Comparison of ENCODE assay signal across 12 cellular contexts in the genomic region with DNA sequence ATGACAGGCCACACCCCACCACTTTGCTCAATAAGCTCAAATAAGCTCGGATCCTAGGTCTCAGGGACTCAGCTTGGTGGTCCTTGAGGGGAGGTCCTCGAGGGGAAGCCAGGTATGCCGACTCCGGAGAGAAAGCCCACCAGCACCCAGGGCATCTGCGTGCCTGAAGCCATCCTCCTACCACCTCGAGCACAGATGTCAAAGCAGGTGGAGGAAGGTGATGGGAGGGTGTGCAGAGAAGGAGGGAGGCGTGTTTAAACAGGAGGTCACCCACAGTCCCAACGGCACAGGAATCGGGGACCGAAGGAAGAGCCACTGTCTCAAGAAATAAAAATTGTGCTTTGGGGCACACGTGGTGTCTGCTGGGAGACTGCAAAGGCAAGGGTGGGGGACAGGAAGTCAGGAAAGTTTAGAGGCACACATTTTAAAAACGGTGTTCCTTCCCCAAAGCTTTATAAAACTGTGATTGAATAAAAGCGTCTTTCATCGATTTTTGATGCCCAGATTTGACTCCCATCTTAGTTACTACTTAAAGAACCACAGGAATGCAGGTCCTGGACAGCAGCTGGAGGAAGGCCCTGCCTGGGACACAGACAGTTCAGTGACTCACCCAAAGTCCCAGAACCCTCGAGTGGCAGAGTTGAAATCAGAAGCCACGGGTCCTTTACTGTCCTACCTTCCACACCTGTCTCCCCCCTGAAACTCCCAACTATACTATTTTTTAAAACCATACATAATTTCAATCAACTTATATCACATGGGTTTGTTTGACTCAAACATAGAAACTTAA.
A peak's percentile ranks its signal among the peaks of the same experiment; 100 is the strongest.
DNase-seq lines count a peak whose midpoint lies in the region; ATAC-seq and TF ChIP-seq lines count a peak whose summit lies in the region.
"Had no signal": no experiment of that assay in that cellular context is flagged by ENCODE, and none has a peak within 500 bp of the region (broad histone marks: within the 10 kb centered on the region; RNA-seq: fewer than 3 reads in every experiment).

No MANE protein-coding gene starts in this region.

- 74% methylated on average over 16 of the region's 16 CpGs for WGBS in esophagus muscularis mucosa

- intact Hi-C loops in esophagus muscularis mucosa (cut with DNase I) (loop anchor here (2.0 kb wide), 1 partner anchor 215 kb away; no protein-coding TSS in a partner anchor), gastrocnemius medialis (cut with DNase I; ENCODE audit: low total_unique reads) (loop anchor here (5.0 kb wide), 1 partner anchor 213 kb away; no protein-coding TSS in a partner anchor), head of caudate nucleus (cut with DNase I) (no loop called here), left ventricle myocardium inferior (cut with micrococcal nuclease) (loop anchor here (2.0 kb wide), 1 partner anchor 223 kb away; no protein-coding TSS in a partner anchor)

- in situ Hi-C loops in gastrocnemius medialis (cut with MboI; ENCODE audit: low sequenced_read_pairs in 4 of 4) = loop anchor here in 3 of 4 donors (5.0 to 10.0 kb wide), 2 partner anchors 211 to 213 kb away; no protein-coding TSS in a partner anchor

- TF ChIP-seq EP300 in esophagus muscularis mucosa (IDR thresholded peaks at IDR 0.05) = no peak

- no peak for TF ChIP-seq CTCF in esophagus muscularis mucosa (IDR thresholded peaks at IDR 0.05)
- no peak for TF ChIP-seq CTCF in gastrocnemius medialis (IDR thresholded peaks at IDR 0.05 in 4 of 5, conservative IDR thresholded peaks at IDR 0.05 in 1 of 5)
- no peak for TF ChIP-seq CTCF in left ventricle myocardium inferior (IDR thresholded peaks at IDR 0.05; ENCODE audit: borderline replicate concordance)

- no peaks in the 10 kb centered on the region for H3K27me3 ChIP-seq in esophagus muscularis mucosa
- H3K27me3 ChIP-seq in gastrocnemius medialis = no peaks in the 10 kb centered on the region
- peaks cover 15% of the 10 kb centered on the region for H3K27me3 ChIP-seq in left ventricle myocardium inferior (ENCODE audit: low read depth)
- H3K27me3 ChIP-seq: transverse colon had no signal

- H3K36me3 ChIP-seq in esophagus muscularis mucosa (no peaks in the 10 kb centered on the region), gastrocnemius medialis (no peaks in the 10 kb centered on the region), left ventricle myocardium inferior (no peaks in the 10 kb centered on the region)
- H3K36me3 ChIP-seq: transverse colon had no signal

- peak; percentile 36 for DNase-seq in ELR (ENCODE audit: low read depth)
- peak; percentile 46 for DNase-seq in M059J (ENCODE audit: low read depth)
- DNase-seq in esophagus muscularis mucosa (ENCODE audit: extremely low spot score) = peak; percentile 91
- DNase-seq in renal cortical epithelial cell (ENCODE audit: low read depth) = peak; percentile 6
- no peak for DNase-seq in gastrocnemius medialis
- DNase-seq in head of caudate nucleus = no peak
- DNase-seq in amygdala (lab: John Stamatoyannopoulos, UW) = no peak
- no peak for DNase-seq in left ventricle myocardium inferior
- DNase-seq: NCI-H1105, SHP77 treated with DMSO at 0.1 percent for 48 hours had no signal

- H3K27ac ChIP-seq in esophagus muscularis mucosa (replicated peaks in 1 of 4) = peak overlapping the region in 1 of 4 donors; percentile 16
- no peak overlapping the region for H3K27ac ChIP-seq in gastrocnemius medialis
- H3K27ac ChIP-seq in left ventricle myocardium inferior (replicated peaks) = no peak overlapping the region
- H3K27ac ChIP-seq: skin epidermis had no signal

- no peak for TF ChIP-seq POLR2A in esophagus muscularis mucosa (IDR thresholded peaks at IDR 0.05; ENCODE audit: low read depth)
- TF ChIP-seq POLR2A in gastrocnemius medialis (IDR thresholded peaks at IDR 0.05) = no peak

- no peak for ATAC-seq in gastrocnemius medialis

- no peak overlapping the region for H3K4me3 ChIP-seq in esophagus muscularis mucosa
- H3K4me3 ChIP-seq in gastrocnemius medialis = no peak overlapping the region
- no peak overlapping the region for H3K4me3 ChIP-seq in left ventricle myocardium inferior
- H3K4me3 ChIP-seq: skin epidermis, transverse colon had no signal

- peaks cover 0 to 20% (median 15%) of the 10 kb centered on the region in 4 donors for H3K4me1 ChIP-seq in esophagus muscularis mucosa
- no peaks in the 10 kb centered on the region for H3K4me1 ChIP-seq in gastrocnemius medialis
- H3K4me1 ChIP-seq in left ventricle myocardium inferior = no peaks in the 10 kb centered on the region

- H3K9me3 ChIP-seq in esophagus muscularis mucosa (peaks cover 0 to 4% (median 0%) of the 10 kb centered on the region in 4 donors), gastrocnemius medialis (no peaks in the 10 kb centered on the region), left ventricle myocardium inferior (replicated peaks) (peaks cover 14% of the 10 kb centered on the region)
- H3K9me3 ChIP-seq: transverse colon had no signal

Comparison
In these comparisons a context has a peak if more than half of its experiments do, and no peak if none do; other contexts are left out.
1. DNase-seq: peak in ELR (single experiment), M059J (single experiment), esophagus muscularis mucosa (single experiment) and renal cortical epithelial cell (single experiment); none in gastrocnemius medialis (0 of 2), head of caudate nucleus (0 of 42), amygdala (0 of 56) and left ventricle myocardium inferior (single experiment).